In genomic region chr3:124680521-124680920, GRCh38 we compare ENCODE assay signal across 19 cellular contexts.
"Had no signal": no experiment of that assay in that cellular context is flagged by ENCODE, and none has a peak within 500 bp of the region (broad histone marks: within the 10 kb centered on the region; RNA-seq: fewer than 3 reads in every experiment).

No MANE protein-coding gene starts in this region.

- H3K4me2 ChIP-seq: KMS-11 had no signal

- DNase-seq: Kasumi-1, MM.1S, NCI-H1092 treated with DMSO at 0.1 percent for 48 hours, NCI-H1436, NCI-H187, NCI-H2029, NCI-H2081 treated with DMSO at 0.1 percent for 48 hours, NCI-H2171, NCI-H226, NCI-H446, NCI-H510A, NCI-H524 treated with DMSO at 0.1 percent for 48 hours, NCI-H82, RPMI8226, SHP77 had no signal

- ATAC-seq: K562, SK-N-SH treated with all-trans-retinoic acid at 6 μM for 48 hours had no signal

- H3K4me3 ChIP-seq: K562 had no signal

- H3K9ac ChIP-seq: KMS-11 had no signal

- H3K27ac ChIP-seq: HL-60, KMS-11 had no signal
